Comparison of ENCODE assay signal across 8 cellular contexts in genomic region chr10:27742195-27742925, GRCh38. TPM values are rescaled to one million over a fixed set of nuclear protein-coding genes. Genes with fewer than 3 reads are reported as not detected.
DNase-seq lines count a peak whose midpoint lies in the region; ATAC-seq and TF ChIP-seq lines count a peak whose summit lies in the region.

No MANE protein-coding gene starts in this region.

- peak overlapping the region; percentile 84 for H3K4me3 Mint-ChIP-seq in chondrocyte (ENCODE audit: unreplicated experiment)

- H3K4me1 Mint-ChIP-seq in chondrocyte (ENCODE audit: low read depth) = peaks cover 33% of the 10 kb centered on the region

- peaks cover 2% of the 10 kb centered on the region for H3K36me3 Mint-ChIP-seq in chondrocyte (ENCODE audit: low read depth)

- in situ Hi-C loops in GM13976 (cut with MboI; ENCODE audit: low sequenced_read_pairs, unreplicated experiment) = no loop called here

- TF ChIP-seq CTCF in GM13976 (IDR thresholded peaks at IDR 0.05; ENCODE audit: borderline replicate concordance, control extremely low read depth, extremely low read depth, insufficient read depth, missing control alignments) (peak; percentile 71), chondrocyte (IDR thresholded peaks at IDR 0.05) (peak; percentile 90)

- peak overlapping the region; percentile 94 for H3K27ac Mint-ChIP-seq in chondrocyte (ENCODE audit: unreplicated experiment)

- intact Hi-C loops in left colon (cut with DNase I, micrococcal nuclease) = loop anchor here in 1 of 2 donors (5.0 kb wide), 1 partner anchor 500 kb away; no protein-coding TSS in a partner anchor

- peak; percentile 85 for DNase-seq in GM13976 (ENCODE audit: low spot score)
- DNase-seq in NCI-H2029 (lab: John Stamatoyannopoulos, UW) = peak; percentile 59
- peak; percentile 75 to 76 for DNase-seq in activated CD4-positive, alpha-beta T cell treated with anti-CD3 and anti-CD28 coated beads for 24 hours (ENCODE audit: low read depth in 2 of 2)
- DNase-seq in chondrocyte (ENCODE audit: low spot score) = peak; percentile 88
- peak; percentile 60 to 81 for DNase-seq in left colon
- peak; percentile 76 for DNase-seq in stimulated activated CD4-positive, alpha-beta T cell treated with anti-CD3 and anti-CD28 coated beads, Interleukin-15, amount 100 ng/mL, for 48 hours (ENCODE audit: low read depth in 2 of 2)
- DNase-seq in A172 (ENCODE audit: low spot score) = no peak

- H3K27me3 Mint-ChIP-seq in chondrocyte (ENCODE audit: low read depth) = peaks cover 2% of the 10 kb centered on the region

- no peaks in the 10 kb centered on the region for H3K9me3 Mint-ChIP-seq in chondrocyte (ENCODE audit: low read depth)

- peak; percentile 95 for ATAC-seq in HG02678 (IDR thresholded peaks at IDR 0.05; ENCODE audit: unreplicated experiment)
- peak; percentile 95 for ATAC-seq in left colon

RNA-seq across cellular contexts. Expression of gene MKX, which starts 3.3 kb away (rescaled TPM):
- total RNA-seq in chondrocyte (19.2 to 28.8 TPM (median 22.1 TPM) in 3 replicates), left colon (under 1 TPM; 0.06 to 0.75 TPM)
- total RNA-seq in A172 (2014; rRNA removed; shearing (Covaris generic)) = 185 and 203 TPM in 2 replicates

Comparison
In these comparisons a context has a peak if more than half of its experiments do, and no peak if none do; other contexts are left out.
1. RNA of gene MKX, which starts 3.3 kb away (total RNA-seq): 185 to 203 TPM in A172 and 19.2 to 28.8 TPM in chondrocyte; 0.06 to 0.75 TPM in left colon; every median in the first group is over 10 times any median in the second.